Comparison of ENCODE assay signal across 11 cellular contexts in the genomic region with DNA sequence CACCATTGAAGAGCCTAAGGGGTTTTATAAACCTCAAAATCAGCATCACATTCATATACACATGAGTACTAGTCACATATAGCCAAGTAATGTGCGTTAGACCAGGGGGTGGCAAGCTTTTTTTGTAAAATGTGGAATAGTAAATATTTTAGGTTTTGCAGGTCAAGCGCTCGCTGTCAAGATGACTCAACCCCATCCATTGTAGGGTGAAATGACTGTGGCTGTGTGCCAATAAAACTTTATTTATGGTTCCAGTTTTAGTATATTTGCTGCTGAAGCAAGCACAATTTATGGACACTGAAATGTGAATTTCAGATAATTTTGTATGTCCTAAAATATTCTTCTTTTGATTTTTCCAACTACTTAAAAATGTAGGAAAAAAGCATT. TPM values are rescaled to one million over a fixed set of nuclear protein-coding genes. Genes with fewer than 3 reads are reported as not detected.
DNase-seq lines count a peak whose midpoint lies in the region; ATAC-seq and TF ChIP-seq lines count a peak whose summit lies in the region.
"Had no signal": no experiment of that assay in that cellular context is flagged by ENCODE, and none has a peak within 500 bp of the region (broad histone marks: within the 10 kb centered on the region; RNA-seq: fewer than 3 reads in every experiment).

No MANE protein-coding gene starts in this region.

- WGBS in SK-N-SH (ENCODE audit: low lambda C conversion rate), result 67% methylated on average over 3 of the region's 3 CpGs
- 42% methylated on average over 3 of the region's 3 CpGs for WGBS in suprapubic skin

- POLR2A ChIA-PET in SK-N-SH (lab: Yijun Ruan, JAX), result no interaction called here

- DNase-seq in HL-60 (ENCODE audit: low read depth in 1 of 2, low spot score in 1 of 2), result no peak
- no peak for DNase-seq in SK-N-SH
- DNase-seq in fibroblast of the aortic adventitia (ENCODE audit: low read depth), result peak; percentile 82
- no peak for DNase-seq in suprapubic skin (ENCODE audit: low spot score in 2 of 2)
- DNase-seq in NCI-H2029 (lab: John Stamatoyannopoulos, UW), result no peak
- no peak for DNase-seq in NCI-H1930 (lab: John Stamatoyannopoulos, UW)
- DNase-seq: DND-41, erythroblast had no signal

- TF ChIP-seq CTCF in HL-60 (IDR thresholded peaks at IDR 0.05; ENCODE audit: insufficient read depth, low read length) (no peak), SK-N-SH (IDR thresholded peaks at IDR 0.05) (no peak), fibroblast of the aortic adventitia (IDR thresholded peaks at IDR 0.05; ENCODE audit: insufficient read depth, low read length) (no peak), suprapubic skin (IDR thresholded peaks at IDR 0.05) (no peak)

- CTCF ChIA-PET in SK-N-SH (lab: Yijun Ruan, JAX), result interaction anchor here (1.3 to 1.5 kb wide), 2 partner anchors 12 to 40 kb away, joined by 4 to 6 read pairs; no protein-coding TSS in a partner anchor

- H3K79me2 ChIP-seq in SK-N-SH (ENCODE audit: insufficient read depth), result peaks cover 87% of the 10 kb centered on the region

- H3K27ac ChIP-seq in HL-60 (replicated peaks) (peak overlapping the region; percentile 57), SK-N-SH (ENCODE audit: low read depth in 2 of 2, low read length in 1 of 2) (peak overlapping the region in 1 of 2 experiments; percentile 77; a peak in 2 of 4 replicates), suprapubic skin (peak overlapping the region; percentile 87)

- H3K27me3 ChIP-seq in HL-60 (ENCODE audit: insufficient read depth, poor library complexity, severe bottlenecking) (no peaks in the 10 kb centered on the region), SK-N-SH (ENCODE audit: insufficient read depth) (no peaks in the 10 kb centered on the region), suprapubic skin (no peaks in the 10 kb centered on the region)

- peak overlapping the region; percentile 53; the same call in 1 of the 2 replicates for H3K9ac ChIP-seq in SK-N-SH

- H3K4me3 ChIP-seq in HL-60 (replicated peaks; ENCODE audit: insufficient read depth, low read length), result no peak overlapping the region
- H3K4me3 ChIP-seq in SK-N-SH (ENCODE audit: low read depth in 2 of 2, low read length in 1 of 2), result no peak overlapping the region
- no peak overlapping the region for H3K4me3 ChIP-seq in fibroblast of the aortic adventitia (ENCODE audit: low read depth, low read length)
- no peak overlapping the region for H3K4me3 ChIP-seq in suprapubic skin

- H2AFZ ChIP-seq in SK-N-SH (ENCODE audit: low read depth), result no peak overlapping the region

- peaks cover 0 to 3% of the 10 kb centered on the region in 2 experiments for H3K36me3 ChIP-seq in SK-N-SH (replicated peaks in 1 of 2; ENCODE audit: control insufficient read depth in 1 of 2, insufficient read depth in 2 of 2, low read length in 1 of 2)
- no peaks in the 10 kb centered on the region for H3K36me3 ChIP-seq in suprapubic skin

- H3F3A ChIP-seq in SK-N-SH (replicated peaks; ENCODE audit: insufficient read depth), result peaks cover 30% of the 10 kb centered on the region

- TF ChIP-seq RAD21 in SK-N-SH (IDR thresholded peaks at IDR 0.05; ENCODE audit: low read length), result no peak

- no peak for TF ChIP-seq EP300 in SK-N-SH (IDR thresholded peaks at IDR 0.05; ENCODE audit: borderline replicate concordance in 1 of 2, low read depth in 1 of 2, low read length in 1 of 2)
- TF ChIP-seq EP300 in suprapubic skin (IDR thresholded peaks at IDR 0.05), result no peak

- TF ChIP-seq POLR2A in suprapubic skin (IDR thresholded peaks at IDR 0.05), result no peak

- ATAC-seq in HG03175 (IDR thresholded peaks at IDR 0.05; ENCODE audit: unreplicated experiment), result no peak
- ATAC-seq: WTC11 had no signal

- no peaks in the 10 kb centered on the region for H4K20me1 ChIP-seq in SK-N-SH (ENCODE audit: insufficient read depth)

- H3K4me1 ChIP-seq in SK-N-SH (ENCODE audit: control insufficient read depth in 1 of 2, insufficient read depth in 2 of 2, low read depth in 1 of 2, low read length in 1 of 2) (peaks cover 15 to 39% of the 10 kb centered on the region in 2 experiments), suprapubic skin (peaks cover 66% of the 10 kb centered on the region)

- H3K4me2 ChIP-seq in SK-N-SH, result 0 out of 2 replicates have a peak overlapping the region, but pooled peaks have one; percentile 56

- H3K9me2 ChIP-seq in SK-N-SH, result no peaks in the 10 kb centered on the region

- no peaks in the 10 kb centered on the region for H3K9me3 ChIP-seq in SK-N-SH
- no peaks in the 10 kb centered on the region for H3K9me3 ChIP-seq in suprapubic skin

TF ChIP-seq in SK-N-SH, 30 proteins besides CTCF, POLR2A, EP300 and RAD21 (continues in another document):
- TF ChIP-seq CHD2 (IDR thresholded peaks at IDR 0.05; ENCODE audit: low read length, partially characterized antibody) (no peak), ELF1 (IDR thresholded peaks at IDR 0.05) (no peak), NFIC (IDR thresholded peaks at IDR 0.05; ENCODE audit: borderline replicate concordance) (peak; percentile 69), FOXM1 (IDR thresholded peaks at IDR 0.05; ENCODE audit: low read depth) (no peak), MEF2A (IDR thresholded peaks at IDR 0.05; ENCODE audit: borderline replicate concordance, low read depth) (no peak), FOSL2 (IDR thresholded peaks at IDR 0.05; ENCODE audit: borderline replicate concordance, low read depth) (peak; percentile 31; the same call in 1 of the 2 replicates), TEAD4 (IDR thresholded peaks at IDR 0.05; ENCODE audit: borderline replicate concordance, insufficient read depth) (no peak), RFX5 (IDR thresholded peaks at IDR 0.05; ENCODE audit: low read length) (no peak), TAF1 (IDR thresholded peaks at IDR 0.05; ENCODE audit: borderline replicate concordance, low read depth, low read length) (no peak), YY1 (IDR thresholded peaks at IDR 0.05; ENCODE audit: low read depth) (no peak), RXRA (IDR thresholded peaks at IDR 0.05; ENCODE audit: borderline replicate concordance, low read depth) (no peak), GATA2 (CRISPR knock-in tag; IDR thresholded peaks at IDR 0.05) (no peak), JUND (IDR thresholded peaks at IDR 0.05) (0 out of 2 replicates have a peak, but pooled peaks have one; percentile 26)
- TF ChIP-seq, protein P1, sequence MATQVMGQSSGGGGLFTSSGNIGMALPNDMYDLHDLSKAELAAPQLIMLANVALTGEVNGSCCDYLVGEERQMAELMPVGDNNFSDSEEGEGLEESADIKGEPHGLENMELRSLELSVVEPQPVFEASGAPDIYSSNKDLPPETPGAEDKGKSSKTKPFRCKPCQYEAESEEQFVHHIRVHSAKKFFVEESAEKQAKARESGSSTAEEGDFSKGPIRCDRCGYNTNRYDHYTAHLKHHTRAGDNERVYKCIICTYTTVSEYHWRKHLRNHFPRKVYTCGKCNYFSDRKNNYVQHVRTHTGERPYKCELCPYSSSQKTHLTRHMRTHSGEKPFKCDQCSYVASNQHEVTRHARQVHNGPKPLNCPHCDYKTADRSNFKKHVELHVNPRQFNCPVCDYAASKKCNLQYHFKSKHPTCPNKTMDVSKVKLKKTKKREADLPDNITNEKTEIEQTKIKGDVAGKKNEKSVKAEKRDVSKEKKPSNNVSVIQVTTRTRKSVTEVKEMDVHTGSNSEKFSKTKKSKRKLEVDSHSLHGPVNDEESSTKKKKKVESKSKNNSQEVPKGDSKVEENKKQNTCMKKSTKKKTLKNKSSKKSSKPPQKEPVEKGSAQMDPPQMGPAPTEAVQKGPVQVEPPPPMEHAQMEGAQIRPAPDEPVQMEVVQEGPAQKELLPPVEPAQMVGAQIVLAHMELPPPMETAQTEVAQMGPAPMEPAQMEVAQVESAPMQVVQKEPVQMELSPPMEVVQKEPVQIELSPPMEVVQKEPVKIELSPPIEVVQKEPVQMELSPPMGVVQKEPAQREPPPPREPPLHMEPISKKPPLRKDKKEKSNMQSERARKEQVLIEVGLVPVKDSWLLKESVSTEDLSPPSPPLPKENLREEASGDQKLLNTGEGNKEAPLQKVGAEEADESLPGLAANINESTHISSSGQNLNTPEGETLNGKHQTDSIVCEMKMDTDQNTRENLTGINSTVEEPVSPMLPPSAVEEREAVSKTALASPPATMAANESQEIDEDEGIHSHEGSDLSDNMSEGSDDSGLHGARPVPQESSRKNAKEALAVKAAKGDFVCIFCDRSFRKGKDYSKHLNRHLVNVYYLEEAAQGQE (IDR thresholded peaks at IDR 0.05; ENCODE audit: low read depth, low read length), result no peak
- TF ChIP-seq, protein P2, sequence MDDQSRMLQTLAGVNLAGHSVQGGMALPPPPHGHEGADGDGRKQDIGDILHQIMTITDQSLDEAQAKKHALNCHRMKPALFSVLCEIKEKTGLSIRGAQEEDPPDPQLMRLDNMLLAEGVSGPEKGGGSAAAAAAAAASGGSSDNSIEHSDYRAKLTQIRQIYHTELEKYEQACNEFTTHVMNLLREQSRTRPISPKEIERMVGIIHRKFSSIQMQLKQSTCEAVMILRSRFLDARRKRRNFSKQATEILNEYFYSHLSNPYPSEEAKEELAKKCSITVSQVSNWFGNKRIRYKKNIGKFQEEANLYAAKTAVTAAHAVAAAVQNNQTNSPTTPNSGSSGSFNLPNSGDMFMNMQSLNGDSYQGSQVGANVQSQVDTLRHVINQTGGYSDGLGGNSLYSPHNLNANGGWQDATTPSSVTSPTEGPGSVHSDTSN (IDR thresholded peaks at IDR 0.05), result peak; percentile 64

RNA-seq across cellular contexts. Expression of a gene that starts 21.6 kb away (rescaled TPM):
- polyA plus RNA-seq in SK-N-SH (2012; rRNA removed), result 10.0 and 12.6 TPM in 2 replicates
- 7.6 and 7.9 TPM in 2 replicates for polyA plus RNA-seq in SK-N-SH (2012; cell fraction: cytosol; rRNA removed)
- 18.3 and 42.2 TPM in 2 replicates for polyA plus RNA-seq in SK-N-SH (2012; cell fraction: nucleus; rRNA removed)
- total RNA-seq in fibroblast of the aortic adventitia (ENCODE audit: low replicate concordance) (10.7 and 14.2 TPM in 2 replicates), suprapubic skin (10 to 100 TPM; 28.8 to 62.0 (median 43.5) TPM)

RNA-seq across cellular contexts. Expression of a gene that starts 46.8 kb away (rescaled TPM):
- not detected in 2 replicates for polyA plus RNA-seq in SK-N-SH (2012; rRNA removed)
- polyA plus RNA-seq in SK-N-SH (2012; cell fraction: cytosol; rRNA removed), result not detected in 2 replicates
- polyA plus RNA-seq in SK-N-SH (2012; cell fraction: nucleus; rRNA removed), result not detected in 2 replicates
- total RNA-seq in fibroblast of the aortic adventitia (ENCODE audit: low replicate concordance), result 0.18 TPM in 1 of 2 replicates, not detected in the other
- not detected for total RNA-seq in suprapubic skin
- total RNA-seq: myocyte, WTC11 had no signal
